19 cellular contexts compared by ENCODE assay signal in genomic region chr1:198290089-198290683, GRCh38.
DNase-seq lines count a peak whose midpoint lies in the region; ATAC-seq and TF ChIP-seq lines count a peak whose summit lies in the region.
"Had no signal": no experiment of that assay in that cellular context is flagged by ENCODE, and none has a peak within 500 bp of the region (broad histone marks: within the 10 kb centered on the region; RNA-seq: fewer than 3 reads in every experiment).

No MANE protein-coding gene starts in this region.

- 0 out of 2 replicates have a peak overlapping the region, but pooled peaks have one; percentile 3 for H3K23ac ChIP-seq in IMR-90 (ENCODE audit: low read depth, low read length)

- H3K27ac ChIP-seq in GM23248 (peak overlapping the region; percentile 52; the same call in 1 of the 2 replicates), IMR-90 (ENCODE audit: insufficient read depth, low read length) (no peak overlapping the region), adrenal gland (peak overlapping the region in 3 of 5 donors; percentile 26 to 68 (median 51))
- H3K27ac ChIP-seq: BLaER1 treated with 17β-estradiol and CSF1 and Interleukin-3, amounts not matched to agents 10 nM and 100 nM had no signal

- peaks cover 2% of the 10 kb centered on the region; the same call in 1 of the 2 replicates for H3K9me1 ChIP-seq in IMR-90 (ENCODE audit: insufficient read depth, low read length)

- 79 to 82% methylated on average over 7 of the region's 7 CpGs for WGBS in GM23248 (ENCODE audit: low coverage in 1 of 2, low lambda C conversion rate in 2 of 2, missing lambda C conversion rate in 2 of 2), 2 experiments
- no CpG with 5 or more reads among the region's 7 CpGs for WGBS in IMR-90 (ENCODE audit: extremely low coverage in 2 of 2, insufficient read length in 1 of 2), 2 experiments
- WGBS in adrenal gland, 4 donors, result 71 to 75% (median 74%) methylated on average over 7 of the region's 7 CpGs

- H3K4ac ChIP-seq in IMR-90 (ENCODE audit: low read depth, low read length), result no peak overlapping the region

- peak overlapping the region; percentile 83; the same call in 1 of the 2 replicates for H3K18ac ChIP-seq in IMR-90 (ENCODE audit: low read depth, low read length)

- in situ Hi-C loops in GM23248 (cut with MboI) (loop anchor here (25.0 kb wide), 1 partner anchor 397 kb away; no protein-coding TSS in a partner anchor), IMR-90 (cut with MboI; ENCODE audit: low sequenced_read_pairs) (no loop called here)

- peak overlapping the region; percentile 76; the same call in 1 of the 2 replicates for H4K5ac ChIP-seq in IMR-90 (ENCODE audit: low read depth, low read length)

- no peak overlapping the region for H2AK9ac ChIP-seq in IMR-90 (replicated peaks; ENCODE audit: low read depth, low read length, poor library complexity)

- H2BK20ac ChIP-seq in IMR-90 (ENCODE audit: low read depth, low read length), result no peak overlapping the region

- H3K79me2 ChIP-seq in GM23248 (ENCODE audit: insufficient read depth), result peaks cover 95% of the 10 kb centered on the region

- BruUV-seq in IMR-90 (replicated peaks; lab: Mats Ljungman, UMichigan), result no TSS peak

- CTCF ChIA-PET in IMR-90 (lab: Yijun Ruan, JAX), result no interaction called here

- peaks cover 14 to 18% of the 10 kb centered on the region in 2 experiments; a peak in 2 of 4 replicates for H3K79me1 ChIP-seq in IMR-90 (ENCODE audit: low read depth in 1 of 2, low read length in 2 of 2)

- H3K9ac ChIP-seq in GM23248, result no peak overlapping the region
- no peak overlapping the region; the same call in 1 of the 2 replicates for H3K9ac ChIP-seq in IMR-90 (ENCODE audit: low read depth, low read length)
- H3K9ac ChIP-seq: BLaER1 treated with 17β-estradiol and CSF1 and Interleukin-3, amounts not matched to agents 10 nM and 100 nM had no signal

- no peak for TF ChIP-seq RAD21 in IMR-90 (IDR thresholded peaks at IDR 0.05; ENCODE audit: low read length)

- H2AFZ ChIP-seq in GM23248 (no peak overlapping the region), IMR-90 (replicated peaks; ENCODE audit: low read length, poor library complexity) (no peak overlapping the region)

- H3K9me2 ChIP-seq in GM23248 (ENCODE audit: insufficient read depth), result no peaks in the 10 kb centered on the region

- H3K27me3 ChIP-seq in GM23248 (replicated peaks; ENCODE audit: insufficient read depth) (no peaks in the 10 kb centered on the region), IMR-90 (ENCODE audit: control insufficient read depth, insufficient read depth, low read length) (no peaks in the 10 kb centered on the region), adrenal gland (no peaks in the 10 kb centered on the region)
- H3K27me3 ChIP-seq: BLaER1 treated with 17β-estradiol and CSF1 and Interleukin-3, amounts not matched to agents 10 nM and 100 nM had no signal

- intact Hi-C loops in IMR-90 (cut with micrococcal nuclease), result no loop called here
- intact Hi-C loops in adrenal gland (cut with DNase I), result no loop called here
- intact Hi-C loops in mucosa of descending colon (cut with DNase I, micrococcal nuclease), result no loop called here

- H4K8ac ChIP-seq in IMR-90 (ENCODE audit: low read depth in 2 of 2, low read length in 2 of 2), result no peak overlapping the region

- H3K9me3 ChIP-seq in GM23248 (ENCODE audit: low read depth) (no peaks in the 10 kb centered on the region), IMR-90 (ENCODE audit: control insufficient read depth, insufficient read depth, low read length) (no peaks in the 10 kb centered on the region), adrenal gland (replicated peaks in 1 of 3) (no peaks in the 10 kb centered on the region), mucosa of descending colon (no peaks in the 10 kb centered on the region)
- H3K9me3 ChIP-seq: BLaER1 treated with 17β-estradiol and CSF1 and Interleukin-3, amounts not matched to agents 10 nM and 100 nM had no signal

- TF ChIP-seq POLR2A in IMR-90 (IDR thresholded peaks at IDR 0.05; ENCODE audit: low read depth, low read length), result no peak
- no peak for TF ChIP-seq POLR2A in adrenal gland (IDR thresholded peaks at IDR 0.05)

- H3K36me3 ChIP-seq in GM23248 (ENCODE audit: low read depth), result peaks cover 85% of the 10 kb centered on the region
- H3K36me3 ChIP-seq in IMR-90 (ENCODE audit: control insufficient read depth, insufficient read depth, low read length), result peaks cover 4% of the 10 kb centered on the region
- no peaks in the 10 kb centered on the region for H3K36me3 ChIP-seq in adrenal gland (replicated peaks in 1 of 2)
- no peaks in the 10 kb centered on the region for H3K36me3 ChIP-seq in mucosa of descending colon (ENCODE audit: low read depth)

- H3K4me1 ChIP-seq in GM23248 (ENCODE audit: insufficient read depth) (peaks cover 54% of the 10 kb centered on the region), IMR-90 (ENCODE audit: control insufficient read depth, insufficient read depth, low read length) (peaks cover 7% of the 10 kb centered on the region), adrenal gland (replicated peaks in 1 of 2) (peaks cover 22 to 35% of the 10 kb centered on the region in 2 donors), mucosa of descending colon (ENCODE audit: low read depth) (no peaks in the 10 kb centered on the region)

- H2BK120ac ChIP-seq in IMR-90 (ENCODE audit: low read depth, low read length), result no peak overlapping the region

- no peak overlapping the region for H3K56ac ChIP-seq in IMR-90 (ENCODE audit: extremely low read depth, insufficient read depth, low read length)

- ATAC-seq in IMR-90 (ENCODE audit: low read depth) (no peak; the same call in 1 of the 2 replicates), mucosa of descending colon (no peak), GM21529 (IDR thresholded peaks at IDR 0.05; ENCODE audit: unreplicated experiment) (no peak)
- ATAC-seq: CD8-positive, alpha-beta T cell had no signal

- DNase-seq in GM23248 (no peak), IMR-90 (no peak), adrenal gland (no peak), myocyte (ENCODE audit: low read depth) (peak; percentile 52), AML-193 (lab: John Stamatoyannopoulos, UW) (no peak), NCI-H187 (lab: John Stamatoyannopoulos, UW) (no peak), mucosa of descending colon (no peak)
- DNase-seq: CD8-positive, alpha-beta T cell; DND-41; GOT3; KG1; MV-4-11; NCI-H1694 treated with DMSO at 0.1 percent for 48 hours; NCI-H2107; NCI-H510A; NCI-H82; SIG-M5 had no signal

- H2AK5ac ChIP-seq in IMR-90 (ENCODE audit: low read depth, low read length), result no peak overlapping the region

- dilution Hi-C loops in IMR-90 (cut with HindIII; ENCODE audit: low sequenced_read_pairs, unreplicated experiment), result no loop called here

- no peak overlapping the region for H2BK5ac ChIP-seq in IMR-90 (ENCODE audit: low read depth, low read length, poor library complexity, severe bottlenecking)

- H4K20me1 ChIP-seq in GM23248 (ENCODE audit: insufficient read depth) (no peaks in the 10 kb centered on the region), IMR-90 (ENCODE audit: insufficient read depth, low read length) (no peaks in the 10 kb centered on the region)

- H3K4me3 ChIP-seq in GM23248, result no peak overlapping the region
- H3K4me3 ChIP-seq in IMR-90 (ENCODE audit: insufficient read depth, low read depth, low read length), result no peak overlapping the region
- no peak overlapping the region for H3K4me3 ChIP-seq in adrenal gland
- no peak overlapping the region for H3K4me3 ChIP-seq in mucosa of descending colon
- H3K4me3 ChIP-seq: BLaER1 treated with 17β-estradiol and CSF1 and Interleukin-3, amounts not matched to agents 10 nM and 100 nM had no signal

- H3K4me2 ChIP-seq in GM23248 (ENCODE audit: unreplicated experiment), result peak overlapping the region; percentile 39
- peak overlapping the region; percentile 47; the same call in 1 of the 2 replicates for H3K4me2 ChIP-seq in IMR-90 (ENCODE audit: low read depth, low read length)
- H3K4me2 ChIP-seq: BLaER1 treated with 17β-estradiol and CSF1 and Interleukin-3, amounts not matched to agents 10 nM and 100 nM had no signal

- peak overlapping the region; percentile 12; the same call in 1 of the 2 replicates for H3K14ac ChIP-seq in IMR-90 (replicated peaks; ENCODE audit: low read depth, low read length)

- no peak overlapping the region for H4K91ac ChIP-seq in IMR-90 (ENCODE audit: insufficient read depth, low read depth, low read length)

- no peak overlapping the region for H2BK15ac ChIP-seq in IMR-90 (ENCODE audit: low read depth, low read length)

- POLR2A ChIA-PET in IMR-90 (lab: Charles Lee; ENCODE audit: unreplicated experiment), result interaction anchor here (0.6 kb wide), 1 partner anchor 18 kb away, joined by 5 read pairs; no protein-coding TSS in a partner anchor

- TF ChIP-seq CTCF in IMR-90 (conservative IDR thresholded peaks at IDR 0.05; ENCODE audit: low read depth, low read length) (no peak), adrenal gland (IDR thresholded peaks at IDR 0.05) (no peak), mucosa of descending colon (IDR thresholded peaks at IDR 0.05) (no peak)

- peaks cover 85% of the 10 kb centered on the region for H3F3A ChIP-seq in GM23248 (ENCODE audit: insufficient read depth)

TF ChIP-seq in IMR-90, 13 proteins besides CTCF, POLR2A, EP300 and RAD21 (continues in another document):
- TF ChIP-seq FOS (IDR thresholded peaks at IDR 0.05; ENCODE audit: low read depth, low read length) (no peak), USF2 (IDR thresholded peaks at IDR 0.05; ENCODE audit: low read depth, low read length) (no peak), MXI1 (IDR thresholded peaks at IDR 0.05; ENCODE audit: borderline replicate concordance, low read depth, low read length) (no peak), BHLHE40 (IDR thresholded peaks at IDR 0.05; ENCODE audit: low read depth, low read length) (no peak), MAFK (IDR thresholded peaks at IDR 0.05; ENCODE audit: low read depth, low read length) (no peak), MAZ (IDR thresholded peaks at IDR 0.05; ENCODE audit: borderline replicate concordance, low read depth, low read length) (no peak), RFX5 (IDR thresholded peaks at IDR 0.05; ENCODE audit: low read depth, low read length) (no peak), CHD1 (IDR thresholded peaks at IDR 0.05; ENCODE audit: low read depth, low read length) (no peak), SMC3 (IDR thresholded peaks at IDR 0.05; ENCODE audit: low read depth, low read length) (no peak), RCOR1 (IDR thresholded peaks at IDR 0.05; ENCODE audit: insufficient replicate concordance, low read length) (no peak)
